In genomic region chr9:99105152-99106043, GRCh38 we compare ENCODE assay signal across 1 cellular context.
TF ChIP-seq lines count a peak whose summit lies in the region.

No MANE protein-coding gene starts in this region.

TF ChIP-seq in K562, 482 proteins besides CTCF, POLR2A, EP300 and RAD21 (continued from another document):
- TF ChIP-seq BMI1 (IDR thresholded peaks at IDR 0.05; ENCODE audit: low read length), result no peak
- no peak for TF ChIP-seq HDAC3 (IDR thresholded peaks at IDR 0.05; ENCODE audit: borderline replicate concordance, partially characterized antibody)
- peak; percentile 47; the same call in 1 of the 2 replicates for TF ChIP-seq SMAD4 (CRISPR knock-in tag; conservative IDR thresholded peaks at IDR 0.05)
- no peak for TF ChIP-seq ZNF592 (IDR thresholded peaks at IDR 0.05)
- TF ChIP-seq TOE1 (IDR thresholded peaks at IDR 0.05; ENCODE audit: borderline replicate concordance), result no peak
- TF ChIP-seq TOE1 (CRISPR knock-in tag; IDR thresholded peaks at IDR 0.05; ENCODE audit: borderline replicate concordance, low read depth), result no peak
- no peak for TF ChIP-seq ZEB2 (IDR thresholded peaks at IDR 0.05)
- TF ChIP-seq ZNF639 (CRISPR knock-in tag; conservative IDR thresholded peaks at IDR 0.05 in 1 of 2, IDR thresholded peaks at IDR 0.05 in 1 of 2), result peak in 1 of 2 experiments; percentile 92; a peak in 2 of 4 replicates
- TF ChIP-seq ZSCAN32 (CRISPR knock-in tag; IDR thresholded peaks at IDR 0.05), result no peak
- no peak for TF ChIP-seq MLX (CRISPR knock-in tag; conservative IDR thresholded peaks at IDR 0.05)
- 0 out of 2 replicates have a peak, but pooled peaks have one; percentile 22 for TF ChIP-seq ZNF76 (CRISPR knock-in tag; IDR thresholded peaks at IDR 0.05; ENCODE audit: borderline replicate concordance)
- TF ChIP-seq HLTF (IDR thresholded peaks at IDR 0.05), result no peak
- TF ChIP-seq ZNF224 (CRISPR knock-in tag; IDR thresholded peaks at IDR 0.05), result no peak
- no peak for TF ChIP-seq LARP7 (IDR thresholded peaks at IDR 0.05)
- TF ChIP-seq PHF21A (IDR thresholded peaks at IDR 0.05; ENCODE audit: borderline replicate concordance, low read depth), result no peak
- no peak for TF ChIP-seq ZNF785 (CRISPR knock-in tag; IDR thresholded peaks at IDR 0.05)
- peak; percentile 64; the same call in 1 of the 2 replicates for TF ChIP-seq ZBTB9 (CRISPR knock-in tag; IDR thresholded peaks at IDR 0.05)
- TF ChIP-seq NELFE (IDR thresholded peaks at IDR 0.05; ENCODE audit: insufficient read depth, insufficient read length), result no peak
- TF ChIP-seq TEAD1 (CRISPR knock-in tag; IDR thresholded peaks at IDR 0.05), result no peak; a peak in 1 of 4 replicates
- TF ChIP-seq ZC3H11A (IDR thresholded peaks at IDR 0.05; ENCODE audit: low read depth, low read length), result no peak
- no peak for TF ChIP-seq ZBTB17 (CRISPR knock-in tag; IDR thresholded peaks at IDR 0.05)
- TF ChIP-seq TCFL5 (CRISPR knock-in tag; conservative IDR thresholded peaks at IDR 0.05), result no peak
- 0 out of 2 replicates have a peak, but pooled peaks have one; percentile 33 for TF ChIP-seq FOXO4 (CRISPR knock-in tag; IDR thresholded peaks at IDR 0.05)
- TF ChIP-seq TRIM25 (IDR thresholded peaks at IDR 0.05; ENCODE audit: borderline replicate concordance), result no peak
- no peak for TF ChIP-seq ZFPM2 (CRISPR knock-in tag; IDR thresholded peaks at IDR 0.05)
- TF ChIP-seq TBP (optimal IDR thresholded peaks at IDR 0.05; ENCODE audit: low read depth, low read length), result peak; percentile 20
- peak; percentile 68; the same call in 1 of the 2 replicates for TF ChIP-seq FOSL1 (tag; conservative IDR thresholded peaks at IDR 0.05)
- TF ChIP-seq ZNF586 (CRISPR knock-in tag; conservative IDR thresholded peaks at IDR 0.05), result no peak
- no peak for TF ChIP-seq JUN (IDR thresholded peaks at IDR 0.05; ENCODE audit: borderline replicate concordance, low read depth, low read length)
- no peak for TF ChIP-seq JUN (CRISPR knock-in tag; IDR thresholded peaks at IDR 0.05; ENCODE audit: borderline replicate concordance)
- TF ChIP-seq SAFB2 (IDR thresholded peaks at IDR 0.05; ENCODE audit: borderline replicate concordance, low read depth, low read length, severe bottlenecking), result no peak
- TF ChIP-seq ZC3H4 (CRISPR knock-in tag; IDR thresholded peaks at IDR 0.05; ENCODE audit: borderline replicate concordance), result 0 out of 2 replicates have a peak, but pooled peaks have one; percentile 47
- TF ChIP-seq LEF1 (IDR thresholded peaks at IDR 0.05), result no peak
- TF ChIP-seq ZNF778 (CRISPR knock-in tag; IDR thresholded peaks at IDR 0.05), result no peak
- TF ChIP-seq AFF4 (CRISPR knock-in tag; IDR thresholded peaks at IDR 0.05), result no peak
- no peak for TF ChIP-seq RREB1 (CRISPR knock-in tag; IDR thresholded peaks at IDR 0.05)
- TF ChIP-seq ZBTB26 (CRISPR knock-in tag; IDR thresholded peaks at IDR 0.05), result no peak
- no peak for TF ChIP-seq ZNF41 (CRISPR knock-in tag; conservative IDR thresholded peaks at IDR 0.05)
